ENCODE assay signal across 2 cellular contexts in the genomic region with DNA sequence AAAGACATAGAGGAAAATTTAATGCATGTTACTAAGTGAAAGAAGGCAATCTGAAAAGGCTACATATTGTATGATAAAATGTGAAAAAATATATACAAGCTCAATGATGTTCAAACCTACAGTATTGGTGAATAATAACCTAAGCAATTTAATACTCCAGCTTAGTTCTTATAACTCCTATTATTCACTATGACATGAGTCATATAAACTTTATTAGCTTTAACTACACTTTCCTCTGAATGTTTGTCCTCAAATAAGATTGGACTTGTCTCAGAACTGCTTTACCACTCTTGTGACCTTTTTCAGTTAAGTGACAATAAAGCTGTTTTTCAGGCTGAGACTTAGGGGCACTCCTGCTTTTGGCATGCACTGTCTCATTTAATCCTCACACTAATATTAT.
TF ChIP-seq lines count a peak whose summit lies in the region.

No MANE protein-coding gene starts in this region.

TF ChIP-seq in A549, 52 proteins besides CTCF, POLR2A, EP300 and RAD21 (continued from another document):
- TF ChIP-seq, protein P1, sequence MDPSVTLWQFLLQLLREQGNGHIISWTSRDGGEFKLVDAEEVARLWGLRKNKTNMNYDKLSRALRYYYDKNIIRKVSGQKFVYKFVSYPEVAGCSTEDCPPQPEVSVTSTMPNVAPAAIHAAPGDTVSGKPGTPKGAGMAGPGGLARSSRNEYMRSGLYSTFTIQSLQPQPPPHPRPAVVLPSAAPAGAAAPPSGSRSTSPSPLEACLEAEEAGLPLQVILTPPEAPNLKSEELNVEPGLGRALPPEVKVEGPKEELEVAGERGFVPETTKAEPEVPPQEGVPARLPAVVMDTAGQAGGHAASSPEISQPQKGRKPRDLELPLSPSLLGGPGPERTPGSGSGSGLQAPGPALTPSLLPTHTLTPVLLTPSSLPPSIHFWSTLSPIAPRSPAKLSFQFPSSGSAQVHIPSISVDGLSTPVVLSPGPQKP (IDR thresholded peaks at IDR 0.05; ENCODE audit: low read depth, low read length), result no peak
- TF ChIP-seq FOSB (CRISPR knock-in tag; IDR thresholded peaks at IDR 0.05) (no peak), RNF2 (IDR thresholded peaks at IDR 0.05; ENCODE audit: borderline replicate concordance, low read depth) (no peak), MYC (IDR thresholded peaks at IDR 0.05; ENCODE audit: borderline replicate concordance, low read length) (no peak), HOXB5 (CRISPR knock-in tag; IDR thresholded peaks at IDR 0.05) (no peak), CBX8 (IDR thresholded peaks at IDR 0.05) (no peak), KDM1A (IDR thresholded peaks at IDR 0.05; ENCODE audit: low read depth) (no peak), CEBPB (IDR thresholded peaks at IDR 0.05) (no peak)
- TF ChIP-seq, protein P2, sequence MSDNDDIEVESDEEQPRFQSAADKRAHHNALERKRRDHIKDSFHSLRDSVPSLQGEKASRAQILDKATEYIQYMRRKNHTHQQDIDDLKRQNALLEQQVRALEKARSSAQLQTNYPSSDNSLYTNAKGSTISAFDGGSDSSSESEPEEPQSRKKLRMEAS (IDR thresholded peaks at IDR 0.05), result no peak
- TF ChIP-seq, protein P3, sequence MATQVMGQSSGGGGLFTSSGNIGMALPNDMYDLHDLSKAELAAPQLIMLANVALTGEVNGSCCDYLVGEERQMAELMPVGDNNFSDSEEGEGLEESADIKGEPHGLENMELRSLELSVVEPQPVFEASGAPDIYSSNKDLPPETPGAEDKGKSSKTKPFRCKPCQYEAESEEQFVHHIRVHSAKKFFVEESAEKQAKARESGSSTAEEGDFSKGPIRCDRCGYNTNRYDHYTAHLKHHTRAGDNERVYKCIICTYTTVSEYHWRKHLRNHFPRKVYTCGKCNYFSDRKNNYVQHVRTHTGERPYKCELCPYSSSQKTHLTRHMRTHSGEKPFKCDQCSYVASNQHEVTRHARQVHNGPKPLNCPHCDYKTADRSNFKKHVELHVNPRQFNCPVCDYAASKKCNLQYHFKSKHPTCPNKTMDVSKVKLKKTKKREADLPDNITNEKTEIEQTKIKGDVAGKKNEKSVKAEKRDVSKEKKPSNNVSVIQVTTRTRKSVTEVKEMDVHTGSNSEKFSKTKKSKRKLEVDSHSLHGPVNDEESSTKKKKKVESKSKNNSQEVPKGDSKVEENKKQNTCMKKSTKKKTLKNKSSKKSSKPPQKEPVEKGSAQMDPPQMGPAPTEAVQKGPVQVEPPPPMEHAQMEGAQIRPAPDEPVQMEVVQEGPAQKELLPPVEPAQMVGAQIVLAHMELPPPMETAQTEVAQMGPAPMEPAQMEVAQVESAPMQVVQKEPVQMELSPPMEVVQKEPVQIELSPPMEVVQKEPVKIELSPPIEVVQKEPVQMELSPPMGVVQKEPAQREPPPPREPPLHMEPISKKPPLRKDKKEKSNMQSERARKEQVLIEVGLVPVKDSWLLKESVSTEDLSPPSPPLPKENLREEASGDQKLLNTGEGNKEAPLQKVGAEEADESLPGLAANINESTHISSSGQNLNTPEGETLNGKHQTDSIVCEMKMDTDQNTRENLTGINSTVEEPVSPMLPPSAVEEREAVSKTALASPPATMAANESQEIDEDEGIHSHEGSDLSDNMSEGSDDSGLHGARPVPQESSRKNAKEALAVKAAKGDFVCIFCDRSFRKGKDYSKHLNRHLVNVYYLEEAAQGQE (IDR thresholded peaks at IDR 0.05), result no peak
- TF ChIP-seq, protein P4, sequence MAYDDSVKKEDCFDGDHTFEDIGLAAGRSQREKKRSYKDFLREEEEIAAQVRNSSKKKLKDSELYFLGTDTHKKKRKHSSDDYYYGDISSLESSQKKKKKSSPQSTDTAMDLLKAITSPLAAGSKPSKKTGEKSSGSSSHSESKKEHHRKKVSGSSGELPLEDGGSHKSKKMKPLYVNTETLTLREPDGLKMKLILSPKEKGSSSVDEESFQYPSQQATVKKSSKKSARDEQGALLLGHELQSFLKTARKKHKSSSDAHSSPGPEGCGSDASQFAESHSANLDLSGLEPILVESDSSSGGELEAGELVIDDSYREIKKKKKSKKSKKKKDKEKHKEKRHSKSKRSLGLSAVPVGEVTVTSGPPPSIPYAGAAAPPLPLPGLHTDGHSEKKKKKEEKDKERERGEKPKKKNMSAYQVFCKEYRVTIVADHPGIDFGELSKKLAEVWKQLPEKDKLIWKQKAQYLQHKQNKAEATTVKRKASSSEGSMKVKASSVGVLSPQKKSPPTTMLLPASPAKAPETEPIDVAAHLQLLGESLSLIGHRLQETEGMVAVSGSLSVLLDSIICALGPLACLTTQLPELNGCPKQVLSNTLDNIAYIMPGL (CRISPR knock-in tag; IDR thresholded peaks at IDR 0.05; ENCODE audit: borderline replicate concordance), result no peak

TF ChIP-seq in HEK293T, 16 proteins besides CTCF, POLR2A, EP300 and RAD21:
- TF ChIP-seq, protein P5, sequence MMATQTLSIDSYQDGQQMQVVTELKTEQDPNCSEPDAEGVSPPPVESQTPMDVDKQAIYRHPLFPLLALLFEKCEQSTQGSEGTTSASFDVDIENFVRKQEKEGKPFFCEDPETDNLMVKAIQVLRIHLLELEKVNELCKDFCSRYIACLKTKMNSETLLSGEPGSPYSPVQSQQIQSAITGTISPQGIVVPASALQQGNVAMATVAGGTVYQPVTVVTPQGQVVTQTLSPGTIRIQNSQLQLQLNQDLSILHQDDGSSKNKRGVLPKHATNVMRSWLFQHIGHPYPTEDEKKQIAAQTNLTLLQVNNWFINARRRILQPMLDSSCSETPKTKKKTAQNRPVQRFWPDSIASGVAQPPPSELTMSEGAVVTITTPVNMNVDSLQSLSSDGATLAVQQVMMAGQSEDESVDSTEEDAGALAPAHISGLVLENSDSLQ (IDR thresholded peaks at IDR 0.05), result no peak
- TF ChIP-seq LEF1 (IDR thresholded peaks at IDR 0.05; ENCODE audit: borderline replicate concordance) (no peak), FOXA1 (IDR thresholded peaks at IDR 0.05) (no peak), ZNF384 (IDR thresholded peaks at IDR 0.05) (no peak), HDGF (IDR thresholded peaks at IDR 0.05; ENCODE audit: borderline replicate concordance) (no peak), TARDBP (IDR thresholded peaks at IDR 0.05) (no peak), ELF4 (IDR thresholded peaks at IDR 0.05) (no peak), L3MBTL2 (conservative IDR thresholded peaks at IDR 0.05) (no peak), CTBP1 (IDR thresholded peaks at IDR 0.05; ENCODE audit: borderline replicate concordance) (no peak), NFRKB (IDR thresholded peaks at IDR 0.05) (no peak), FOXM1 (IDR thresholded peaks at IDR 0.05; ENCODE audit: borderline replicate concordance) (no peak), SUZ12 (IDR thresholded peaks at IDR 0.05) (no peak)
TF ChIP-seq in HEK293T: peak in this region for 0.
